Comparison of ENCODE assay signal across 13 cellular contexts in the genomic region with DNA sequence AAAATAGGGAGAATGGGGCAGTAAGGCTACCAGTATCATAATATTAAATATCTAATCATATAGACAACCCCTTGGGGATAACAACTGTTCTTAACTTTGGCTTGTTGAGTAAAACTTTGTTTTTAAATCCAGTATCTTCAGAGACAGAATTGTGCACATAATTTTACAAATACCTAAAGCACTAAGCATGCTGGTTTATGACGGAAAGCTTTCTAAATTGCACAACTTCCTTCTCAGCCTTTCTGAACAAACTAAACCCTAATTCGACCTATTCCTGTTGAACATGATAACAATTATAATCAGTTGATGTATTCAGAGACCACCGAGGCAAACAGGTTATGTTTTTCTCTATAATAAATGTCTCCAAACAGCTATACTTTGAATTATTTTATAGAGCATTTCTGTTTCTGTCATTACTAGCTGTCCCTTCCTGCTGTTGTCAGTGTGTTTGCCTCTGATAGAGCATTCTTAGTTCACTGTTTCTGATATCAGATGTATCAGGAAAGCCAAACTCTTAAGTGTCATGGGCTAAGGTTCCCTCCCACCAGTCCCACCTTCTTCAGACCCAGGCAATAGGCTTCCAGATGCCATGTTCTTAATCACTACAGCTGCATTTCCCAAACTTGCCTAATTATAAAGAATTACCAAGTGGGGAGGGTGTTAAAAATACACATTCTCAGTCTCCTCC. TPM values are rescaled to one million over a fixed set of nuclear protein-coding genes. Genes with fewer than 3 reads are reported as not detected.
DNase-seq lines count a peak whose midpoint lies in the region; ATAC-seq and TF ChIP-seq lines count a peak whose summit lies in the region.
"Had no signal": no experiment of that assay in that cellular context is flagged by ENCODE, and none has a peak within 500 bp of the region (broad histone marks: within the 10 kb centered on the region; RNA-seq: fewer than 3 reads in every experiment).

No MANE protein-coding gene starts in this region.

- peak overlapping the region in 4 of 5 donors; percentile 7 to 80 (median 44) for H3K27ac ChIP-seq in adrenal gland
- peak overlapping the region in 9 of 10 donors; percentile 15 to 77 (median 30) for H3K27ac ChIP-seq in heart right ventricle
- H3K27ac ChIP-seq in neuronal stem cell (replicated peaks; ENCODE audit: low read length), result no peak overlapping the region
- H3K27ac ChIP-seq: SK-N-MC had no signal

- H3K79me1 ChIP-seq in neuronal stem cell (ENCODE audit: low read depth, low read length), result no peaks in the 10 kb centered on the region

- no peak overlapping the region for H3K4ac ChIP-seq in neuronal stem cell (ENCODE audit: low read length)

- intact Hi-C loops in adrenal gland (cut with DNase I) (no loop called here), heart right ventricle (cut with DNase I) (loop anchor here in 1 of 10 donors (5.0 kb wide), 1 partner anchor 1732 kb away; no protein-coding TSS in a partner anchor)

- no peak overlapping the region for H4K91ac ChIP-seq in neuronal stem cell (ENCODE audit: low read depth, low read length, poor library complexity)

- TF ChIP-seq CTCF in adrenal gland (IDR thresholded peaks at IDR 0.05) (no peak), heart right ventricle (IDR thresholded peaks at IDR 0.05) (no peak)

- no peak overlapping the region for H2AFZ ChIP-seq in neuronal stem cell (ENCODE audit: low read length)

- H3K36me3 ChIP-seq in adrenal gland (replicated peaks in 1 of 2) (no peaks in the 10 kb centered on the region), heart right ventricle (no peaks in the 10 kb centered on the region), skeletal muscle satellite cell (ENCODE audit: insufficient read depth, low read length) (peaks cover 15% of the 10 kb centered on the region), neuronal stem cell (replicated peaks in 1 of 2; ENCODE audit: control insufficient read depth in 2 of 2, insufficient read depth in 2 of 2, low read length in 2 of 2) (no peaks in the 10 kb centered on the region)

- no peak overlapping the region for H3K18ac ChIP-seq in neuronal stem cell (ENCODE audit: low read length)

- H4K8ac ChIP-seq in neuronal stem cell (ENCODE audit: low read depth, low read length), result no peak overlapping the region

- no peak overlapping the region for H2BK120ac ChIP-seq in neuronal stem cell (ENCODE audit: low read depth, low read length)

- H3K4me1 ChIP-seq in adrenal gland (replicated peaks in 1 of 2) (peaks cover 13 to 32% of the 10 kb centered on the region in 2 donors), heart right ventricle (peaks cover 2 to 77% (median 39%) of the 10 kb centered on the region in 9 donors), skeletal muscle satellite cell (ENCODE audit: control insufficient read depth, insufficient read depth, low read length) (peaks cover 39% of the 10 kb centered on the region), neuronal stem cell (ENCODE audit: control insufficient read depth in 2 of 2, insufficient read depth in 1 of 2, low read depth in 1 of 2, low read length in 2 of 2) (peaks cover 4 to 5% of the 10 kb centered on the region in 2 donors)

- TF ChIP-seq POLR2A in adrenal gland (IDR thresholded peaks at IDR 0.05), result no peak

- H3K9me3 ChIP-seq in adrenal gland (replicated peaks in 1 of 3) (no peaks in the 10 kb centered on the region), heart right ventricle (no peaks in the 10 kb centered on the region), skeletal muscle satellite cell (replicated peaks; ENCODE audit: low read length) (no peaks in the 10 kb centered on the region), neuronal stem cell (replicated peaks in 1 of 2; ENCODE audit: control insufficient read depth in 2 of 2, insufficient read depth in 1 of 2, low read depth in 1 of 2, low read length in 2 of 2) (no peaks in the 10 kb centered on the region)

- no peak overlapping the region for H2BK12ac ChIP-seq in neuronal stem cell (ENCODE audit: low read length)

- H3K27me3 ChIP-seq in adrenal gland (no peaks in the 10 kb centered on the region), heart right ventricle (no peaks in the 10 kb centered on the region), skeletal muscle satellite cell (ENCODE audit: control insufficient read depth, insufficient read depth, low read length) (no peaks in the 10 kb centered on the region), neuronal stem cell (ENCODE audit: control insufficient read depth in 3 of 3, insufficient read depth in 3 of 3, low read depth in 1 of 3, low read length in 3 of 3) (no peaks in the 10 kb centered on the region)

- ATAC-seq in heart right ventricle, result peak in 4 of 8 donors; percentile 28 to 57 (median 35)
- ATAC-seq: activated CD8-positive, alpha-beta memory T cell treated with anti-CD3 and anti-CD28 coated beads, Interleukin-2, amount 10 ng/mL, durations not matched to agents 7 days and 5 days; CD8-positive, alpha-beta T cell had no signal

- no peak overlapping the region for H3K23ac ChIP-seq in neuronal stem cell (ENCODE audit: low read depth, low read length, poor library complexity)

- no peak overlapping the region for H2BK15ac ChIP-seq in neuronal stem cell (ENCODE audit: low read length)

- H3K4me3 ChIP-seq in adrenal gland, result no peak overlapping the region
- H3K4me3 ChIP-seq in heart right ventricle, result no peak overlapping the region
- H3K4me3 ChIP-seq in skeletal muscle satellite cell (ENCODE audit: low read length), result no peak overlapping the region
- no peak overlapping the region for H3K4me3 ChIP-seq in neuronal stem cell (ENCODE audit: low read length in 2 of 2)
- H3K4me3 ChIP-seq: SK-N-MC had no signal

- 26 to 40% (median 34%) methylated on average over 3 of the region's 3 CpGs for WGBS in adrenal gland, 4 donors
- WGBS in heart right ventricle, 2 donors, result 35 to 64% methylated on average over 3 of the region's 3 CpGs
- WGBS in neuronal stem cell (ENCODE audit: extremely low coverage in 2 of 2, insufficient read length in 2 of 2, insufficient replicate concordance in 1 of 2), 2 donors, result no CpG with 5 or more reads among the region's 3 CpGs

- peak overlapping the region; percentile 29 for H3K4me2 ChIP-seq in skeletal muscle satellite cell (ENCODE audit: low read length)
- H3K4me2 ChIP-seq in neuronal stem cell (ENCODE audit: insufficient read depth, low read length, poor library complexity, severe bottlenecking), result no peak overlapping the region

- no peak overlapping the region for H2BK5ac ChIP-seq in neuronal stem cell (ENCODE audit: low read length)

- H2AK5ac ChIP-seq in neuronal stem cell (ENCODE audit: low read depth, low read length), result no peak overlapping the region

- H3K9ac ChIP-seq in skeletal muscle satellite cell (ENCODE audit: low read depth, low read length), result peak overlapping the region; percentile 69
- H3K9ac ChIP-seq in neuronal stem cell (ENCODE audit: low read depth, low read length, poor library complexity), result no peak overlapping the region

- no peak overlapping the region for H3K14ac ChIP-seq in neuronal stem cell (ENCODE audit: low read length)

- DNase-seq in HCEC 1CT (peak; percentile 62), adrenal gland (no peak), heart right ventricle (no peak), C1 segment of cervical spinal cord (lab: John Stamatoyannopoulos, UW) (no peak), NCI-H2227 (lab: John Stamatoyannopoulos, UW; ENCODE audit: unreplicated experiment) (no peak), neuronal stem cell (ENCODE audit: low spot score) (no peak)
- no peak for DNase-seq in effector CD4-positive, alpha-beta T cell
- DNase-seq: activated CD8-positive, alpha-beta memory T cell treated with anti-CD3 and anti-CD28 coated beads, Interleukin-2, amount 10 ng/mL, durations not matched to agents 7 days and 5 days; CD8-positive, alpha-beta T cell; NCI-H2171; occipital lobe had no signal

RNA-seq across cellular contexts. Expression of a gene that starts 8.7 kb away (rescaled TPM):
- total RNA-seq in adrenal gland (10 to 100 TPM; 45.6 to 91.1 (median 56.9) TPM), heart right ventricle (10 to 100 TPM; 26.2 to 51.8 (median 31.0) TPM)
- polyA plus RNA-seq in adrenal gland (10 to 100 TPM; 20.7 to 56.5 (median 45.4) TPM), heart right ventricle (10 to 100 TPM in 1 of 2 donors, 1 to 10 TPM in 1; 6.5 to 20.6 TPM)
- total RNA-seq in skeletal muscle satellite cell (2012; rRNA removed), result 27.1 and 29.1 TPM in 2 replicates
- 4.7 TPM for polyA plus RNA-seq in neuronal stem cell (2013, experiment 1 of 2)
- polyA plus RNA-seq in neuronal stem cell (2013, experiment 2 of 2), result 4.6 TPM

RNA-seq across cellular contexts. Expression of a gene that starts 31.8 kb away (rescaled TPM):
- 10 to 100 TPM in 4 of 8 donors, 1 to 10 TPM in 4; 3.0 to 18.2 (median 9.7) TPM for total RNA-seq in adrenal gland
- polyA plus RNA-seq in adrenal gland, result 10 to 100 TPM in 2 of 3 donors, 1 to 10 TPM in 1; 1.8 to 49.7 (median 26.1) TPM
- 10 to 100 TPM; 12.5 to 26.5 (median 18.2) TPM for total RNA-seq in heart right ventricle
- polyA plus RNA-seq in heart right ventricle, result 10 to 100 TPM; 11.1 to 45.5 TPM
- 13.5 and 19.5 TPM in 2 replicates for total RNA-seq in skeletal muscle satellite cell (2012; rRNA removed)
- polyA plus RNA-seq in neuronal stem cell (2013, experiment 1 of 2), result 3.8 TPM
- 3.5 TPM for polyA plus RNA-seq in neuronal stem cell (2013, experiment 2 of 2)

RNA-seq across cellular contexts. Expression of a gene that starts 57.7 kb away (rescaled TPM):
- 1 to 10 TPM in 6 of 8 donors, under 1 TPM in 2; 0.54 to 4.1 (median 1.6) TPM for total RNA-seq in adrenal gland
- 1 to 10 TPM in 2 of 3 donors, under 1 TPM in 1; 0.42 to 2.7 (median 1.2) TPM for polyA plus RNA-seq in adrenal gland
- total RNA-seq in heart right ventricle, result 1 to 10 TPM in 8 of 10 donors, under 1 TPM in 2; 0.20 to 5.3 (median 2.8) TPM
- polyA plus RNA-seq in heart right ventricle, result 1 to 10 TPM; 2.1 to 6.4 TPM
- not detected in 2 replicates for total RNA-seq in skeletal muscle satellite cell (2012; rRNA removed)
- polyA plus RNA-seq in neuronal stem cell (2013, experiment 1 of 2), result 5.3 TPM
- polyA plus RNA-seq in neuronal stem cell (2013, experiment 2 of 2), result 5.2 TPM
- total RNA-seq: activated CD8-positive, alpha-beta memory T cell treated with anti-CD3 and anti-CD28 coated beads, Interleukin-2, amount 10 ng/mL, durations not matched to agents 7 days and 5 days; CD8-positive, alpha-beta T cell had no signal
